Comparison of ENCODE assay signal across 12 cellular contexts in the genomic region with DNA sequence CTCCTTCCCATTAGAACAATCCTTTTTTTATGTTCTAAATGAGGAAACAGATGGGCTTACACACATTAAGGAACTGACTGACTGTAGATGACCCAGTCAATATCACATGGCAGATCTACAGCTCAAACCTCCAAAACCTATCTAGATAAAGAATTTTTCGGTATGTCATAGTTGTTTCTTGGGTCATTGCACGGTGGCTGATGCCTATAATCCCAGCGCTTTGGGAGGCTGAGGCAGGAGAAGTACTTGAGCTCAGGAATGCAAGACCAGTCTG. TPM values are rescaled to one million over a fixed set of nuclear protein-coding genes. Genes with fewer than 3 reads are reported as not detected.
DNase-seq lines count a peak whose midpoint lies in the region; ATAC-seq and TF ChIP-seq lines count a peak whose summit lies in the region.
"Had no signal": no experiment of that assay in that cellular context is flagged by ENCODE, and none has a peak within 500 bp of the region (broad histone marks: within the 10 kb centered on the region; RNA-seq: fewer than 3 reads in every experiment).

No MANE protein-coding gene starts in this region.

- ATAC-seq in HG03025 (IDR thresholded peaks at IDR 0.05; ENCODE audit: low FRiP score, unreplicated experiment): no peak

- no peak for TF ChIP-seq POLR2A in erythroblast (IDR thresholded peaks at IDR 0.05; ENCODE audit: low read length)

- no peaks in the 10 kb centered on the region for H3K27me3 Mint-ChIP-seq in osteocyte (ENCODE audit: unreplicated experiment)

- H3K36me3 Mint-ChIP-seq in osteocyte (ENCODE audit: unreplicated experiment): peaks cover 31% of the 10 kb centered on the region

- DNase-seq in CD1c-positive myeloid dendritic cell (ENCODE audit: extremely low spot score) (peak; percentile 61), MV-4-11 (lab: John Stamatoyannopoulos, UW) (peak; percentile 41), erythroblast (lab: John Stamatoyannopoulos, UW) (peak; percentile 40 to 42), pons (ENCODE audit: low spot score) (peak; percentile 47), dedifferentiated amniotic fluid mesenchymal stem cell (ENCODE audit: extremely low spot score) (no peak), osteocyte (ENCODE audit: extremely low spot score, unreplicated experiment) (no peak), foreskin fibroblast (no peak)
- DNase-seq: activated CD4-positive, alpha-beta T cell treated with anti-CD3 and anti-CD28 coated beads, Interleukin-2, amount 50 U/mL, for 1 hour; BE2C; colonic mucosa; NCI-H2081 treated with DMSO at 0.1 percent for 48 hours had no signal

- no peak overlapping the region for H3K4me3 ChIP-seq in foreskin fibroblast (ENCODE audit: low read depth in 1 of 2, low read length in 2 of 2)
- H3K4me3 ChIP-seq: colonic mucosa had no signal

- no peak overlapping the region for H3K27ac Mint-ChIP-seq in osteocyte (ENCODE audit: unreplicated experiment)

- peaks cover 56% of the 10 kb centered on the region for H3K4me1 Mint-ChIP-seq in osteocyte (ENCODE audit: unreplicated experiment)

- no peaks in the 10 kb centered on the region for H3K9me3 Mint-ChIP-seq in osteocyte (ENCODE audit: unreplicated experiment)

- H3K4me3 Mint-ChIP-seq in osteocyte (ENCODE audit: unreplicated experiment): no peak overlapping the region

- TF ChIP-seq CTCF in osteocyte (IDR thresholded peaks at IDR 0.05): no peak
- TF ChIP-seq CTCF in foreskin fibroblast (IDR thresholded peaks at IDR 0.05; ENCODE audit: low read depth, low read length): no peak

RNA-seq across cellular contexts. Expression of gene CSNK1A1, which starts 7.1 kb away (rescaled TPM):
- total RNA-seq in osteocyte: 278 and 282 TPM in 2 replicates

RNA-seq across cellular contexts. Expression of gene ARHGEF37, which starts 37.2 kb away (rescaled TPM):
- 8.9 and 10.5 TPM in 2 replicates for total RNA-seq in osteocyte

Comparison
In these comparisons a context has a peak if more than half of its experiments do, and no peak if none do; other contexts are left out.
1. DNase-seq: peak in CD1c-positive myeloid dendritic cell (single experiment), MV-4-11 (single experiment), erythroblast (2 of 2) and pons (single experiment); none in dedifferentiated amniotic fluid mesenchymal stem cell (single experiment), osteocyte (single experiment) and foreskin fibroblast (0 of 2).